19 cellular contexts compared by ENCODE assay signal in the genomic region with DNA sequence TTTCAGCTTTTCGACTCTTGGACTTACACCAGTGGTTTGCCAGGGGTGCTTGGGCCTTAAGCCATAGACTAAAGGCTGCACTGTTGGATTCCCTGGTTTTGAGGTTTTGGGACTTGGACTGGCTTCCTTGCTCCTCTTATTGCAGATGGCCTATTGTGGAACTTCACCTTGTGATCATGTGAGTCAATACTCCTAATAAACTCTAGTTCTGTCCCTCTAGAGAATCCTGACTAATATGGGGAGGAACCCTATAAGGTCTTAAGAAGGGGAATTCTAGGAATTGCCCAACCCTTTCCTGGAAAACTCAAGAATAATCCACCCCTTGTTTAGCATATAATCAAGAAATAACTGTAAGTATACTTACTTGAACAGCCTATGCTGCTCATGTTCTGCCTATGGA.
A peak's percentile ranks its signal among the peaks of the same experiment; 100 is the strongest.
DNase-seq lines count a peak whose midpoint lies in the region; ATAC-seq and TF ChIP-seq lines count a peak whose summit lies in the region.
"Had no signal": no experiment of that assay in that cellular context is flagged by ENCODE, and none has a peak within 500 bp of the region (broad histone marks: within the 10 kb centered on the region; RNA-seq: fewer than 3 reads in every experiment).

No MANE protein-coding gene starts in this region.

- peaks cover 0 to 5% (median 0%) of the 10 kb centered on the region in 11 donors for H3K9me3 ChIP-seq in heart right ventricle
- H3K9me3 ChIP-seq: HAP-1 had no signal

- H3K27me3 ChIP-seq in heart right ventricle = no peaks in the 10 kb centered on the region

- in situ Hi-C loops in astrocyte of the cerebellum (cut with HindIII; ENCODE audit: low sequenced_read_pairs) = no loop called here

- TF ChIP-seq CTCF in AG10803 (conservative IDR thresholded peaks at IDR 0.05; ENCODE audit: low read length) = no peak
- TF ChIP-seq CTCF in astrocyte of the cerebellum (IDR thresholded peaks at IDR 0.05; ENCODE audit: low read depth, low read length, missing control alignments) = no peak
- TF ChIP-seq CTCF in fibroblast of mammary gland (conservative IDR thresholded peaks at IDR 0.05; ENCODE audit: control insufficient read depth, insufficient read depth, low read depth, low read length) = no peak
- no peak for TF ChIP-seq CTCF in heart right ventricle (IDR thresholded peaks at IDR 0.05)

- H3K27ac ChIP-seq in heart right ventricle = no peak overlapping the region
- H3K27ac ChIP-seq: HL-60 had no signal

- peak; percentile 1 for DNase-seq in AG10803 (ENCODE audit: low read depth)
- peak; percentile 10 for DNase-seq in EL
- peak; percentile 2 for DNase-seq in astrocyte of the cerebellum (ENCODE audit: low read depth)
- peak; percentile 57 for DNase-seq in fibroblast of mammary gland (ENCODE audit: low read depth)
- no peak for DNase-seq in heart right ventricle
- no peak for DNase-seq in NCI-H2081 treated with DMSO at 0.1 percent for 48 hours (lab: John Stamatoyannopoulos, UW)
- no peak for DNase-seq in NCI-H1105 (lab: John Stamatoyannopoulos, UW)
- DNase-seq: 8988T; C1 segment of cervical spinal cord; CD4-positive, CD25-positive, alpha-beta regulatory T cell; CD8-positive, alpha-beta memory T cell; COR-L47; DMS 273 treated with DMSO at 0.1 percent for 48 hours; DMS53; DND-41; GDM1 had no signal

- ATAC-seq in heart right ventricle = no peak
- ATAC-seq in GM21423 (IDR thresholded peaks at IDR 0.05; ENCODE audit: unreplicated experiment) = no peak

- no peaks in the 10 kb centered on the region for H3K36me3 ChIP-seq in heart right ventricle
- H3K36me3 ChIP-seq: HAP-1 had no signal

- H3K4me1 ChIP-seq in heart right ventricle = no peaks in the 10 kb centered on the region
- H3K4me1 ChIP-seq: HAP-1 had no signal

- intact Hi-C loops in heart right ventricle (cut with DNase I) = no loop called here

- no peak overlapping the region for H3K4me3 ChIP-seq in AG10803 (ENCODE audit: low read length)
- H3K4me3 ChIP-seq in astrocyte of the cerebellum (ENCODE audit: low read depth, low read length) = no peak overlapping the region
- H3K4me3 ChIP-seq in fibroblast of mammary gland (ENCODE audit: control insufficient read depth, low read depth, low read length) = no peak overlapping the region
- no peak overlapping the region for H3K4me3 ChIP-seq in heart right ventricle
- H3K4me3 ChIP-seq: HAP-1 had no signal

- 82 to 83% methylated on average over 1 of the region's 1 CpG for WGBS in heart right ventricle, 2 donors

Comparison
In these comparisons a context has a peak if more than half of its experiments do, and no peak if none do; other contexts are left out.
1. DNase-seq: peak in AG10803 (single experiment), EL (single experiment), astrocyte of the cerebellum (single experiment) and fibroblast of mammary gland (single experiment); none in heart right ventricle (0 of 2), NCI-H2081 treated with DMSO at 0.1 percent for 48 hours (single experiment) and NCI-H1105 (single experiment).